ENCODE assay signal across 9 cellular contexts in the genomic region with DNA sequence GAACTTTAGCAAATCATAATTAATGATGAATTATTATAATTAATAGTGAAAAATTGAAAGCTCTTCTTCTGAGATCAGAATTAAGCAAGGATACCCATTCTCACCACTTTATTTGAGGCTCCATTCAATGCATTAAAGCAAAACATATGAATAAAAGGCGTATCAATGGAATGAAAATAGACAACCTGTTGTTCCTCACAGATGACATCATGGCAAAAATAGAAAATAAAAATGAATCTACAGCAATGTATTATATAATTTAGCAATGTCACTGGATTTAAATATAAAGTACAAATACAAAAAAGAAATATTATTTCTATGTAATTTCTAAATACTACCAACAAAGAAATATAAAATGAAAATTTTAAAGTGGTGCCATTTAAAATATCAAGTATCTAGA.
"Had no signal": no experiment of that assay in that cellular context is flagged by ENCODE, and none has a peak within 500 bp of the region (broad histone marks: within the 10 kb centered on the region; RNA-seq: fewer than 3 reads in every experiment).

No MANE protein-coding gene starts in this region.

- H3K36me3 Mint-ChIP-seq: IgD-negative memory B cell had no signal

- DNase-seq: IMR-90, KBM-7, KG1 had no signal

- FAIRE-seq: HepG2, HTR-8/SVneo, K562 had no signal

- H3K9ac ChIP-seq: KMS-11 had no signal

- H3K4me3 Mint-ChIP-seq: IgD-negative memory B cell had no signal

- H3K4me3 ChIP-seq: K562 had no signal

- H3K27ac ChIP-seq: HL-60, KMS-11 had no signal

- H3K27ac Mint-ChIP-seq: IgD-negative memory B cell had no signal

- ATAC-seq: HepG2, K562 had no signal
